ENCODE assay signal across 9 cellular contexts in genomic region chr15:70023769-70024491, GRCh38.
DNase-seq lines count a peak whose midpoint lies in the region; ATAC-seq, FAIRE-seq and TF ChIP-seq lines count a peak whose summit lies in the region.
"Had no signal": no experiment of that assay in that cellular context is flagged by ENCODE, and none has a peak within 500 bp of the region (broad histone marks: within the 10 kb centered on the region; RNA-seq: fewer than 3 reads in every experiment).

No MANE protein-coding gene starts in this region.

- peak; percentile 51 for DNase-seq in Ammon's horn (ENCODE audit: low spot score)
- DNase-seq in M059J (ENCODE audit: low read depth), result peak; percentile 73
- peak; percentile 54 for DNase-seq in bronchial epithelial cell (ENCODE audit: low read depth)
- peak; percentile 23 for DNase-seq in mucosa of gallbladder (ENCODE audit: low spot score)
- DNase-seq in SW 1271 (lab: John Stamatoyannopoulos, UW), result no peak
- DNase-seq in ecto neural progenitor cell (ENCODE audit: low spot score), result no peak

- ATAC-seq in HG02870 (IDR thresholded peaks at IDR 0.05; ENCODE audit: unreplicated experiment), result no peak
- no peak for ATAC-seq in HG02885 (IDR thresholded peaks at IDR 0.05; ENCODE audit: poor library complexity, unreplicated experiment)

- H3K36me3 ChIP-seq in bronchial epithelial cell (ENCODE audit: control insufficient read depth, insufficient read depth, low read length), result no peaks in the 10 kb centered on the region

- no peak for TF ChIP-seq CTCF in bronchial epithelial cell (IDR thresholded peaks at IDR 0.05; ENCODE audit: insufficient read depth, low read length, severe bottlenecking)

- no peak overlapping the region for H3K4me3 ChIP-seq in bronchial epithelial cell (ENCODE audit: low read depth, low read length)

- H3K27me3 ChIP-seq in bronchial epithelial cell (ENCODE audit: control insufficient read depth, insufficient read depth, low read length), result peaks cover 41% of the 10 kb centered on the region

- no peak for FAIRE-seq in bronchial epithelial cell (lab: Jason Lieb, UNC)
- FAIRE-seq: TTC549 had no signal

Comparison
In these comparisons a context has a peak if more than half of its experiments do, and no peak if none do; other contexts are left out.
1. DNase-seq: peak in Ammon's horn (single experiment), M059J (single experiment), bronchial epithelial cell (single experiment) and mucosa of gallbladder (single experiment); none in SW 1271 (0 of 2) and ecto neural progenitor cell (single experiment).